ENCODE assay signal across 17 cellular contexts in genomic region chr20:19644085-19644484, GRCh38.
"Had no signal": no experiment of that assay in that cellular context is flagged by ENCODE, and none has a peak within 500 bp of the region (broad histone marks: within the 10 kb centered on the region; RNA-seq: fewer than 3 reads in every experiment).

No MANE protein-coding gene starts in this region.

- H3K27me3 ChIP-seq: breast epithelium, heart right ventricle, left lung, testis had no signal

- H3K9me3 ChIP-seq: breast epithelium, heart right ventricle, left lung, testis had no signal

- H3K4me1 ChIP-seq: breast epithelium, left lung, testis had no signal

- H3K36me3 ChIP-seq: breast epithelium, heart right ventricle, left lung had no signal

- DNase-seq: activated CD8-positive, alpha-beta memory T cell treated with anti-CD3 and anti-CD28 coated beads, Interleukin-2, amount 10 ng/mL, durations not matched to agents 7 days and 5 days; activated gamma-delta T cell treated with Interleukin-2 at 50 U/mL for 16 hours; activated naive CD8-positive, alpha-beta T cell treated with anti-CD3 and anti-CD28 coated beads for 36 hours; activated T-cell treated with anti-CD3 and anti-CD28 coated beads, Interleukin-2, amount 50 U/mL, for 24 hours; anterior cingulate cortex; dorsolateral prefrontal cortex; foreskin melanocyte; heart right ventricle; islet precursor cell; left lung; mesenchymal stem cell; nephron progenitor cell; stimulated activated CD4-positive, alpha-beta T cell treated with anti-CD3 and anti-CD28 coated beads, Interleukin-4, amount 100 ng/mL, for 1 hour; stimulated activated CD8-positive, alpha-beta memory T cell treated with anti-CD3 and anti-CD28 coated beads, Interleukin-4, amount 100 ng/mL, for 48 hours; stimulated activated naive CD8-positive, alpha-beta T cell treated with anti-CD3 and anti-CD28 coated beads, Interleukin-15, amount 100 ng/mL, for 72 hours; testis had no signal

- H3K27ac ChIP-seq: breast epithelium, dorsolateral prefrontal cortex, heart right ventricle, left lung, testis had no signal

- ATAC-seq: activated CD8-positive, alpha-beta memory T cell treated with anti-CD3 and anti-CD28 coated beads, Interleukin-2, amount 10 ng/mL, durations not matched to agents 7 days and 5 days; heart right ventricle; left lung; stimulated activated naive CD8-positive, alpha-beta T cell treated with anti-CD3 and anti-CD28 coated beads, Interleukin-15, amount 100 ng/mL, for 72 hours had no signal

- H3K4me3 ChIP-seq: breast epithelium, dorsolateral prefrontal cortex, heart right ventricle, left lung, testis had no signal
